In the genomic region with DNA sequence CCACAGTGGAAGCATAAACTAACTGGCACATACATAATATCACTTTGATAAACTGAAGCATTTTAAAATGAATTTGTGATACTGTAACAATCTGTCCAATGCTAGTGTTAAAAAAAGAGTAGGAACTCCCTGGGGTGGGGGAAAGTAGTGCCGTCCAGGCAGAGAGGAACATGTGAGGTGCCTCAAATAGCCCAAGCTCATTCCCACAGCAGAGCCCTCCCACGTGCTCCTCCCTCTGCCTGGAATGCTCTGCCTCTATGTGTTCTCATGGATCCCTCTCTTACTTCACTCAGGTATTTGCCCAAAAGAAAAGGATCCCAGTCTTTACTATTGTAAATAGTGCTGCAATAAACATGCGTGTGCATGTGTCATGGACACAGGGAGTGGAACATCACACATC, we compare ENCODE assay signal across 17 cellular contexts.
DNase-seq lines count a peak whose midpoint lies in the region; ATAC-seq, FAIRE-seq and TF ChIP-seq lines count a peak whose summit lies in the region.
"Had no signal": no experiment of that assay in that cellular context is flagged by ENCODE, and none has a peak within 500 bp of the region (broad histone marks: within the 10 kb centered on the region; RNA-seq: fewer than 3 reads in every experiment).

No MANE protein-coding gene starts in this region.

- H3K4me3 Mint-ChIP-seq in neural progenitor cell = no peak overlapping the region
- H3K4me3 Mint-ChIP-seq: B cell; CD4-positive, alpha-beta T cell had no signal

- no peak overlapping the region for H2AFZ ChIP-seq in Karpas-422 (ENCODE audit: low read length)
- peak overlapping the region; percentile 72 for H2AFZ ChIP-seq in neural progenitor cell (replicated peaks)
- no peak overlapping the region for H2AFZ ChIP-seq in OCI-LY7 (ENCODE audit: low read length)

- peaks cover 2% of the 10 kb centered on the region for H3K27me3 Mint-ChIP-seq in neural progenitor cell (ENCODE audit: insufficient read depth, low read depth)

- no peaks in the 10 kb centered on the region for H3K9me3 ChIP-seq in Karpas-422 (ENCODE audit: low read length)
- no peaks in the 10 kb centered on the region for H3K9me3 ChIP-seq in neural progenitor cell (ENCODE audit: low read depth)
- H3K9me3 ChIP-seq in aorta (ENCODE audit: control insufficient read depth, low read length) = no peaks in the 10 kb centered on the region
- H3K9me3 ChIP-seq in OCI-LY7 (ENCODE audit: low read length) = no peaks in the 10 kb centered on the region

- POLR2A ChIA-PET in OCI-LY7 (lab: Charles Lee) = no interaction called here

- DNase-seq in Karpas-422 = peak; percentile 1
- no peak for DNase-seq in left cardiac atrium
- DNase-seq in neural progenitor cell (ENCODE audit: low spot score) = no peak
- no peak for DNase-seq in aorta
- DNase-seq in NCI-H2107 (lab: John Stamatoyannopoulos, UW) = no peak
- no peak for DNase-seq in RCC 7860 (ENCODE audit: low spot score)
- no peak for DNase-seq in OCI-LY7 (ENCODE audit: low spot score)
- DNase-seq: C1 segment of cervical spinal cord; Calu3; CD4-positive, alpha-beta T cell; DMS 273 treated with DMSO at 0.1 percent for 48 hours had no signal

- no peaks in the 10 kb centered on the region for H3K4me1 ChIP-seq in Karpas-422 (ENCODE audit: low read length)
- H3K4me1 ChIP-seq in neural progenitor cell = peaks cover 18% of the 10 kb centered on the region
- peaks cover 0 to 6% of the 10 kb centered on the region in 2 donors for H3K4me1 ChIP-seq in aorta (ENCODE audit: control insufficient read depth in 1 of 2, insufficient read depth in 2 of 2, low read length in 2 of 2)
- no peaks in the 10 kb centered on the region for H3K4me1 ChIP-seq in OCI-LY7 (ENCODE audit: insufficient read depth, low read length, poor library complexity, severe bottlenecking)

- no peaks in the 10 kb centered on the region for H3K79me2 ChIP-seq in Karpas-422 (ENCODE audit: low read length)
- no peaks in the 10 kb centered on the region for H3K79me2 ChIP-seq in neural progenitor cell (ENCODE audit: low read depth)
- no peaks in the 10 kb centered on the region for H3K79me2 ChIP-seq in OCI-LY7 (ENCODE audit: insufficient read depth, low read depth, low read length)

- CTCF ChIA-PET in OCI-LY7 (lab: Charles Lee; ENCODE audit: unreplicated experiment) = no interaction called here

- no TSS peak for BruUV-seq in OCI-LY7 (replicated peaks; lab: Mats Ljungman, UMichigan)

- peaks cover 14% of the 10 kb centered on the region for H3K4me1 Mint-ChIP-seq in neural progenitor cell
- H3K4me1 Mint-ChIP-seq: B cell had no signal

- H3K27ac Mint-ChIP-seq in neural progenitor cell = no peak overlapping the region
- H3K27ac Mint-ChIP-seq: B cell; CD4-positive, alpha-beta T cell had no signal

- H3K27ac ChIP-seq in Karpas-422 (ENCODE audit: low read length) = no peak overlapping the region
- H3K27ac ChIP-seq in neural progenitor cell = no peak overlapping the region
- no peak overlapping the region for H3K27ac ChIP-seq in aorta (ENCODE audit: low read depth in 1 of 2, low read length in 2 of 2)
- no peak overlapping the region for H3K27ac ChIP-seq in OCI-LY7 (ENCODE audit: low read depth, low read length, poor library complexity, severe bottlenecking)
- H3K27ac ChIP-seq: HL-60 had no signal

- H3K36me3 ChIP-seq in Karpas-422 (ENCODE audit: insufficient read depth, low read length) = no peaks in the 10 kb centered on the region
- no peaks in the 10 kb centered on the region for H3K36me3 ChIP-seq in neural progenitor cell
- no peaks in the 10 kb centered on the region for H3K36me3 ChIP-seq in aorta (ENCODE audit: control insufficient read depth in 1 of 2, insufficient read depth in 2 of 2, low read length in 1 of 2)
- H3K36me3 ChIP-seq in OCI-LY7 (ENCODE audit: insufficient read depth, low read length) = no peaks in the 10 kb centered on the region

- H4K20me1 ChIP-seq in Karpas-422 (ENCODE audit: insufficient read depth, low read depth, low read length) = no peaks in the 10 kb centered on the region
- no peaks in the 10 kb centered on the region for H4K20me1 ChIP-seq in neural progenitor cell (ENCODE audit: low read depth)
- no peaks in the 10 kb centered on the region for H4K20me1 ChIP-seq in OCI-LY7 (ENCODE audit: insufficient read depth, low read length)

- intact Hi-C loops in left cardiac atrium (cut with DNase I) (no loop called here), aorta (cut with DNase I) (no loop called here), OCI-LY7 (cut with micrococcal nuclease; ENCODE audit: unreplicated experiment) (no loop called here)

- H3K27me3 ChIP-seq in Karpas-422 (ENCODE audit: low read length) = no peaks in the 10 kb centered on the region
- H3K27me3 ChIP-seq in neural progenitor cell = no peaks in the 10 kb centered on the region
- H3K27me3 ChIP-seq in aorta (ENCODE audit: control insufficient read depth in 1 of 2, insufficient read depth in 2 of 2, low read length in 1 of 2) = no peaks in the 10 kb centered on the region

- ATAC-seq in left cardiac atrium (peak; percentile 66 to 83), aorta (ENCODE audit: low FRiP score) (peak; percentile 70)
- ATAC-seq: HCT116 had no signal

- H3K4me3 ChIP-seq in Karpas-422 (ENCODE audit: low read length) (no peak overlapping the region), neural progenitor cell (no peak overlapping the region), aorta (ENCODE audit: low read length in 2 of 2) (no peak overlapping the region), OCI-LY7 (ENCODE audit: low read depth, low read length, poor library complexity, severe bottlenecking) (no peak overlapping the region)

- TF ChIP-seq CTCF in neural progenitor cell (IDR thresholded peaks at IDR 0.05) (no peak), OCI-LY7 (conservative IDR thresholded peaks at IDR 0.05; ENCODE audit: low read length) (no peak)

- H3K4me2 ChIP-seq in Karpas-422 (ENCODE audit: low read depth, low read length, poor library complexity, severe bottlenecking) (no peak overlapping the region), neural progenitor cell (no peak overlapping the region), OCI-LY7 (ENCODE audit: low read length) (no peak overlapping the region)

- H3F3A ChIP-seq in neural progenitor cell (ENCODE audit: low read depth) = peaks cover 8% of the 10 kb centered on the region

- peaks cover 14% of the 10 kb centered on the region for H3K9me3 Mint-ChIP-seq in neural progenitor cell

- H3K9ac ChIP-seq in Karpas-422 (ENCODE audit: low read length) (no peak overlapping the region), neural progenitor cell (no peak overlapping the region)

- H3K36me3 Mint-ChIP-seq in neural progenitor cell = peaks cover 3% of the 10 kb centered on the region

- no peaks in the 10 kb centered on the region for H3K9me2 ChIP-seq in Karpas-422 (replicated peaks; ENCODE audit: insufficient read depth, low read length)
- H3K9me2 ChIP-seq in OCI-LY7 (ENCODE audit: insufficient read depth, low read length) = no peaks in the 10 kb centered on the region

- no peak for FAIRE-seq in RCC 7860 (lab: Jason Lieb, UNC)
- FAIRE-seq: A204.1, GM18507, H54 had no signal

- WGBS in aorta, 2 donors = 36 to 40% methylated on average over 3 of the region's 3 CpGs
